10 cellular contexts compared by ENCODE assay signal in genomic region chr3:195583831-195584542, GRCh38. TPM values are rescaled to one million over a fixed set of nuclear protein-coding genes. Genes with fewer than 3 reads are reported as not detected.
DNase-seq lines count a peak whose midpoint lies in the region; ATAC-seq and TF ChIP-seq lines count a peak whose summit lies in the region.
"Had no signal": no experiment of that assay in that cellular context is flagged by ENCODE, and none has a peak within 500 bp of the region (broad histone marks: within the 10 kb centered on the region; RNA-seq: fewer than 3 reads in every experiment).

APOD (minus strand) TSS chr3:195583940; CDS start chr3:195579461, 4,479 bp downstream.

- DNase-seq in DMS53 treated with DMSO at 0.1 percent for 48 hours (lab: John Stamatoyannopoulos, UW; ENCODE audit: unreplicated experiment) (peak; percentile 32), RWPE2 (ENCODE audit: low spot score) (no peak), foreskin melanocyte (peak; percentile 91), prostate gland (ENCODE audit: low spot score) (peak; percentile 57), GM13976 (ENCODE audit: low spot score) (no peak), SKM-1 (lab: John Stamatoyannopoulos, UW; ENCODE audit: unreplicated experiment) (no peak)
- DNase-seq in natural killer cell treated with Interleukin-12 subunit alpha and Interleukin-12 subunit beta and Interleukin-15 and Interleukin-18, amount 100 ng/mL, for 72 hours (ENCODE audit: low spot score): no peak
- DNase-seq: naive B cell had no signal

- no peaks in the 10 kb centered on the region for H3K9me3 Mint-ChIP-seq in natural killer cell treated with Interleukin-12 subunit alpha and Interleukin-12 subunit beta and Interleukin-15 and Interleukin-18, amount 100 ng/mL, for 72 hours
- H3K9me3 Mint-ChIP-seq: naive B cell had no signal

- H3K27me3 Mint-ChIP-seq in natural killer cell treated with Interleukin-12 subunit alpha and Interleukin-12 subunit beta and Interleukin-15 and Interleukin-18, amount 100 ng/mL, for 72 hours: peaks cover 0 to 5% of the 10 kb centered on the region in 2 donors

- no peak within 1 kb of the TSS for H3K4me3 Mint-ChIP-seq in natural killer cell treated with Interleukin-12 subunit alpha and Interleukin-12 subunit beta and Interleukin-15 and Interleukin-18, amount 100 ng/mL, for 72 hours
- H3K4me3 Mint-ChIP-seq: naive B cell had no signal

- no peaks in the 10 kb centered on the region for H3K27me3 ChIP-seq in RWPE2 (ENCODE audit: insufficient read depth, poor library complexity, severe bottlenecking)
- no peaks in the 10 kb centered on the region for H3K27me3 ChIP-seq in prostate gland (replicated peaks; ENCODE audit: insufficient read depth)

- H3K27ac Mint-ChIP-seq in natural killer cell treated with Interleukin-12 subunit alpha and Interleukin-12 subunit beta and Interleukin-15 and Interleukin-18, amount 100 ng/mL, for 72 hours: peak within 1 kb of the TSS in 1 of 2 donors; percentile 36

- ATAC-seq in RWPE2 (ENCODE audit: low read depth): peak; percentile 66
- ATAC-seq in natural killer cell treated with Interleukin-12 subunit alpha and Interleukin-12 subunit beta and Interleukin-15 and Interleukin-18, amount 100 ng/mL, for 72 hours: no peak
- ATAC-seq in HG03039 (IDR thresholded peaks at IDR 0.05; ENCODE audit: unreplicated experiment): no peak

- H3K36me3 Mint-ChIP-seq in natural killer cell treated with Interleukin-12 subunit alpha and Interleukin-12 subunit beta and Interleukin-15 and Interleukin-18, amount 100 ng/mL, for 72 hours: no peaks in the 10 kb centered on the region
- H3K36me3 Mint-ChIP-seq: naive B cell had no signal

- peaks cover 0 to 6% of the 10 kb centered on the region in 2 donors for H3K4me1 Mint-ChIP-seq in natural killer cell treated with Interleukin-12 subunit alpha and Interleukin-12 subunit beta and Interleukin-15 and Interleukin-18, amount 100 ng/mL, for 72 hours (ENCODE audit: low read depth in 2 of 2)

- peaks cover 9% of the 10 kb centered on the region for H3K4me1 ChIP-seq in RWPE2 (ENCODE audit: insufficient read depth, poor library complexity, severe bottlenecking)
- H3K4me1 ChIP-seq in prostate gland (replicated peaks): peaks cover 4% of the 10 kb centered on the region

- no peak for TF ChIP-seq POLR2A in prostate gland (IDR thresholded peaks at IDR 0.05)

- intact Hi-C loops in prostate gland (cut with DNase I): no loop called here

- H3K36me3 ChIP-seq in RWPE2 (ENCODE audit: low read depth) (no peaks in the 10 kb centered on the region), prostate gland (no peaks in the 10 kb centered on the region)

- H3K27ac ChIP-seq in RWPE2 (ENCODE audit: poor library complexity, severe bottlenecking) (peak within 1 kb of the TSS; percentile 22), prostate gland (peak within 1 kb of the TSS in 1 of 2 donors; percentile 51)
- H3K27ac ChIP-seq: KMS-11 had no signal

- 15% methylated on average over 16 of the region's 16 CpGs for WGBS in prostate gland

- TF ChIP-seq CTCF in RWPE2 (IDR thresholded peaks at IDR 0.05; ENCODE audit: poor library complexity, severe bottlenecking) (no peak), prostate gland (IDR thresholded peaks at IDR 0.05) (no peak), GM13976 (IDR thresholded peaks at IDR 0.05; ENCODE audit: borderline replicate concordance, control extremely low read depth, extremely low read depth, insufficient read depth, missing control alignments) (no peak)

- H3K9me3 ChIP-seq in RWPE2 (ENCODE audit: severe bottlenecking) (no peaks in the 10 kb centered on the region), prostate gland (no peaks in the 10 kb centered on the region)

- in situ Hi-C loops in GM13976 (cut with MboI; ENCODE audit: low sequenced_read_pairs, unreplicated experiment): no loop called here

- H3K4me3 ChIP-seq in RWPE2 (ENCODE audit: severe bottlenecking): no peak within 1 kb of the TSS
- H3K4me3 ChIP-seq in prostate gland: peak within 1 kb of the TSS in 1 of 2 donors; percentile 4

RNA-seq across cellular contexts. Expression of gene APOD, which starts in this region (rescaled TPM):
- 100 to 1,000 TPM in 1 of 2 donors, 10 to 100 TPM in 1; 52.4 to 121 TPM for total RNA-seq in prostate gland
- total RNA-seq in natural killer cell treated with Interleukin-12 subunit alpha and Interleukin-12 subunit beta and Interleukin-15 and Interleukin-18, amount 100 ng/mL, for 72 hours: not detected

Comparison
In these comparisons a context has a peak if more than half of its experiments do, and no peak if none do; other contexts are left out.
1. RNA of gene APOD (total RNA-seq): 52.4 to 121 TPM in prostate gland; not detected in natural killer cell treated with Interleukin-12 subunit alpha and Interleukin-12 subunit beta and Interleukin-15 and Interleukin-18, amount 100 ng/mL, for 72 hours; every median in the first group is over 10 times any median in the second.
2. DNase-seq: peak in DMS53 treated with DMSO at 0.1 percent for 48 hours (single experiment), foreskin melanocyte (single experiment) and prostate gland (single experiment); none in RWPE2 (single experiment), natural killer cell treated with Interleukin-12 subunit alpha and Interleukin-12 subunit beta and Interleukin-15 and Interleukin-18, amount 100 ng/mL, for 72 hours (single experiment), GM13976 (single experiment) and SKM-1 (single experiment).